In the genomic region with DNA sequence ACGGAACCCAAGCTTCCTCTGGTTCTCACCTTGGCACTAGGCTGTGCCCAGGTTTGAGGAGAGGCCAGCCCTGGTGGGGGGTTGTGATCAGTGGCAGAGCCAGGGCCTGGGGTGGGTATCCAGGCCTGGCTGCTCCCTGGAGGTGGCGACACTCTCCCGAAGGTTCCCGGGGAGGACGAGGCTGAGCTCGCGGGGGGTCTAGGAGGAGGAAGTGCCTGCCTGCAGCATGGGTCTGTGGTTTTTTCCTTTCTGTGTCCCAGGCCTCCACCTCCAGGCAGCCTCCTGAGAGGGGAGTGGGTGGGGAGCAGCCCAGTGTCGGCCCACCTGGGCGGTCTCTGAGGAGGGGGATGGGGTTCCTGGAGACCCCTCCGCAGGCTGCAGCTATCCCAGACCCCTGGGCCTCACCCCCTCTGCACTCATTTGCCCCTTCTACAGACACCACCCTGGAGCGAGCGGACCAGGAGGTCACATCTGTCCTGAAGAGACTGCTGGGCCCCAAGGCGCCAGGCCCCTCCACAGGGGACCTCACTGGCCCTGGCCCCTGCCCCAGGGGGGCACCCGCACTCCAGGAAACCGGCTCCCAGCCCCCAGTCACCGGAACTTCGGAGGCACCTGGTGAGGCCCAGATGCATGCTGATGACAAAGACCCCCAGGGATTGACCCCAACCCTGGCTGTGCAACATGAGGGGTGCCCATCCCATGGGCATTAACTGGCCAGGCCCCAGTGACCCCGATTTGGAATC, we compare ENCODE assay signal across 15 cellular contexts.
"Had no signal": no experiment of that assay in that cellular context is flagged by ENCODE, and none has a peak within 500 bp of the region (broad histone marks: within the 10 kb centered on the region; RNA-seq: fewer than 3 reads in every experiment).

No MANE protein-coding gene starts in this region.

- H3K27ac ChIP-seq: prostate gland, tibial artery, vagina had no signal

- H3K27me3 Mint-ChIP-seq: activated CD8-positive, alpha-beta memory T cell treated with anti-CD3 and anti-CD28 coated beads, Interleukin-2, amount 10 ng/mL, durations not matched to agents 7 days and 5 days; activated naive CD8-positive, alpha-beta T cell treated with anti-CD3 and anti-CD28 coated beads, Interleukin-2, amount 10 ng/mL, durations not matched to agents 7 days and 5 days; activated T-cell treated with anti-CD3 and anti-CD28 coated beads, Interleukin-2, amount 50 U/mL, for 24 hours; naive thymus-derived CD8-positive, alpha-beta T cell had no signal

- ATAC-seq: activated CD8-positive, alpha-beta memory T cell treated with anti-CD3 and anti-CD28 coated beads, Interleukin-2, amount 10 ng/mL, durations not matched to agents 7 days and 5 days; mucosa of descending colon; naive thymus-derived CD8-positive, alpha-beta T cell had no signal

- H3K9me3 Mint-ChIP-seq: activated naive CD8-positive, alpha-beta T cell treated with anti-CD3 and anti-CD28 coated beads, Interleukin-2, amount 10 ng/mL, durations not matched to agents 7 days and 5 days; activated T-cell treated with anti-CD3 and anti-CD28 coated beads, Interleukin-2, amount 50 U/mL, for 24 hours; naive thymus-derived CD8-positive, alpha-beta T cell had no signal

- H3K27me3 ChIP-seq: vagina had no signal

- H3K4me3 Mint-ChIP-seq: activated CD8-positive, alpha-beta memory T cell treated with anti-CD3 and anti-CD28 coated beads, Interleukin-2, amount 10 ng/mL, durations not matched to agents 7 days and 5 days; activated naive CD8-positive, alpha-beta T cell treated with anti-CD3 and anti-CD28 coated beads, Interleukin-2, amount 10 ng/mL, durations not matched to agents 7 days and 5 days; activated T-cell treated with anti-CD3 and anti-CD28 coated beads, Interleukin-2, amount 50 U/mL, for 24 hours; naive thymus-derived CD8-positive, alpha-beta T cell had no signal

- H3K4me3 ChIP-seq: mucosa of descending colon, prostate gland, tibial artery, vagina had no signal

- H3K27ac Mint-ChIP-seq: activated CD8-positive, alpha-beta memory T cell treated with anti-CD3 and anti-CD28 coated beads, Interleukin-2, amount 10 ng/mL, durations not matched to agents 7 days and 5 days; activated naive CD8-positive, alpha-beta T cell treated with anti-CD3 and anti-CD28 coated beads, Interleukin-2, amount 10 ng/mL, durations not matched to agents 7 days and 5 days; activated T-cell treated with anti-CD3 and anti-CD28 coated beads, Interleukin-2, amount 50 U/mL, for 24 hours had no signal

- H3K36me3 Mint-ChIP-seq: activated CD8-positive, alpha-beta memory T cell treated with anti-CD3 and anti-CD28 coated beads, Interleukin-2, amount 10 ng/mL, durations not matched to agents 7 days and 5 days; activated naive CD8-positive, alpha-beta T cell treated with anti-CD3 and anti-CD28 coated beads, Interleukin-2, amount 10 ng/mL, durations not matched to agents 7 days and 5 days; naive thymus-derived CD8-positive, alpha-beta T cell had no signal

- DNase-seq: activated CD4-positive, alpha-beta T cell treated with anti-CD3 and anti-CD28 coated beads, Interleukin-2, amount 50 U/mL, for 48 hours; activated CD4-positive, CD25-positive, alpha-beta regulatory T cell treated with anti-CD3 and anti-CD28 coated beads, Interleukin-2, amount 50 U/mL, for 72 hours; activated CD8-positive, alpha-beta memory T cell treated with anti-CD3 and anti-CD28 coated beads, Interleukin-2, amount 10 ng/mL, durations not matched to agents 7 days and 5 days; activated effector memory CD4-positive, alpha-beta T cell treated with anti-CD3 and anti-CD28 coated beads, Interleukin-2, amount 50 U/mL, for 16 hours; activated naive CD8-positive, alpha-beta T cell treated with anti-CD3 and anti-CD28 coated beads, Interleukin-2, amount 10 ng/mL, durations not matched to agents 7 days and 5 days; activated T-cell treated with anti-CD3 and anti-CD28 coated beads, Interleukin-2, amount 50 U/mL, for 24 hours; foreskin melanocyte; kidney glomerular epithelial cell; mammary epithelial cell; stimulated activated CD4-positive, alpha-beta T cell treated with anti-CD3 and anti-CD28 coated beads, Interleukin-4, amount 100 ng/mL, for 4 hours had no signal

- H3K4me1 ChIP-seq: prostate gland, tibial artery, vagina had no signal

- H3K36me3 ChIP-seq: prostate gland, tibial artery, vagina had no signal

- H3K9me3 ChIP-seq: mucosa of descending colon, prostate gland, tibial artery, vagina had no signal
